7 cellular contexts compared by ENCODE assay signal in genomic region chr16:84603115-84603816, GRCh38. TPM values are rescaled to one million over a fixed set of nuclear protein-coding genes. Genes with fewer than 3 reads are reported as not detected.
DNase-seq lines count a peak whose midpoint lies in the region; ATAC-seq and TF ChIP-seq lines count a peak whose summit lies in the region.

No MANE protein-coding gene starts in this region.

- H3K4me1 Mint-ChIP-seq in stimulated activated naive CD8-positive, alpha-beta T cell treated with anti-CD3 and anti-CD28 coated beads, Interleukin-15, amount 100 ng/mL, for 72 hours, result peaks cover 96% of the 10 kb centered on the region

- H3K4me1 ChIP-seq in HCT116 (ENCODE audit: control insufficient read depth in 1 of 2, insufficient read depth in 2 of 2, low read length in 2 of 2), result peaks cover 42 to 63% of the 10 kb centered on the region in 2 experiments
- H3K4me1 ChIP-seq in SJCRH30, result peaks cover 33% of the 10 kb centered on the region
- peaks cover 21% of the 10 kb centered on the region for H3K4me1 ChIP-seq in mammary epithelial cell (ENCODE audit: insufficient read depth, low read length)

- H3K4me2 ChIP-seq in HCT116 (ENCODE audit: low read length) (peak overlapping the region; percentile 70), mammary epithelial cell (ENCODE audit: insufficient read depth, low read depth, low read length) (peak overlapping the region; percentile 75)

- dilution Hi-C loops in mammary epithelial cell (cut with HindIII; ENCODE audit: low sequenced_read_pairs), result no loop called here

- H3K9me2 ChIP-seq in HCT116 (ENCODE audit: insufficient read depth), result no peaks in the 10 kb centered on the region

- TF ChIP-seq POLR2A in HCT116 (IDR thresholded peaks at IDR 0.05; ENCODE audit: borderline replicate concordance, extremely low read depth, insufficient read depth, insufficient read length) (no peak), lower leg skin (IDR thresholded peaks at IDR 0.05) (no peak)

- H3K27ac ChIP-seq in HCT116 (ENCODE audit: low read depth, low read length) (peak overlapping the region; percentile 63), SJCRH30 (peak overlapping the region; percentile 31), mammary epithelial cell (ENCODE audit: insufficient read depth, low read depth, low read length) (peak overlapping the region; percentile 67)

- H3K79me2 ChIP-seq in HCT116 (ENCODE audit: insufficient read depth, low read length) (peaks cover 88% of the 10 kb centered on the region), mammary epithelial cell (ENCODE audit: insufficient read depth, low read length) (peaks cover 98% of the 10 kb centered on the region)

- peaks cover 4% of the 10 kb centered on the region; the same call in 1 of the 2 replicates for H4K20me1 ChIP-seq in HCT116 (ENCODE audit: insufficient read depth)
- no peaks in the 10 kb centered on the region for H4K20me1 ChIP-seq in mammary epithelial cell (ENCODE audit: insufficient read depth, low read length)

- no peaks in the 10 kb centered on the region for H3K27me3 Mint-ChIP-seq in stimulated activated naive CD8-positive, alpha-beta T cell treated with anti-CD3 and anti-CD28 coated beads, Interleukin-15, amount 100 ng/mL, for 72 hours

- H3K9me3 ChIP-seq in HCT116 (ENCODE audit: control insufficient read depth in 1 of 2, insufficient read depth in 1 of 2, low read depth in 1 of 2, low read length in 2 of 2), result no peaks in the 10 kb centered on the region
- 0 out of 2 replicates have a peak, but pooled peaks cover 3% of the 10 kb centered on the region for H3K9me3 ChIP-seq in SJCRH30 (replicated peaks)
- H3K9me3 ChIP-seq in mammary epithelial cell (replicated peaks; ENCODE audit: insufficient read depth, low read length), result no peaks in the 10 kb centered on the region

- no peak overlapping the region for H2AFZ ChIP-seq in HCT116 (ENCODE audit: low read depth, low read length, poor library complexity, severe bottlenecking)
- H2AFZ ChIP-seq in mammary epithelial cell (ENCODE audit: low read depth, low read length), result peak overlapping the region; percentile 20

- H3K9me3 Mint-ChIP-seq in stimulated activated naive CD8-positive, alpha-beta T cell treated with anti-CD3 and anti-CD28 coated beads, Interleukin-15, amount 100 ng/mL, for 72 hours, result no peaks in the 10 kb centered on the region

- WGBS in mammary epithelial cell (ENCODE audit: low coverage, missing lambda C conversion rate), result 51% methylated on average over 24 of the region's 24 CpGs
- WGBS in lower leg skin, 2 donors, result 47 to 54% methylated on average over 23 to 24 of the region's 24 CpGs

- in situ Hi-C loops in mammary epithelial cell (cut with MboI; ENCODE audit: low sequenced_read_pairs in 2 of 2), result no loop called here

- H3K27ac Mint-ChIP-seq in stimulated activated naive CD8-positive, alpha-beta T cell treated with anti-CD3 and anti-CD28 coated beads, Interleukin-15, amount 100 ng/mL, for 72 hours, result peak overlapping the region; percentile 83 to 84

- no peak for TF ChIP-seq RAD21 in HCT116 (IDR thresholded peaks at IDR 0.05; ENCODE audit: low read depth)

- H3K4me3 Mint-ChIP-seq in stimulated activated naive CD8-positive, alpha-beta T cell treated with anti-CD3 and anti-CD28 coated beads, Interleukin-15, amount 100 ng/mL, for 72 hours, result peak overlapping the region in 1 of 2 donors; percentile 77

- ATAC-seq in HCT116 (peak; percentile 81), HG03139 (IDR thresholded peaks at IDR 0.05; ENCODE audit: unreplicated experiment) (no peak)
- no peak for ATAC-seq in stimulated activated naive CD8-positive, alpha-beta T cell treated with anti-CD3 and anti-CD28 coated beads, Interleukin-15, amount 100 ng/mL, for 72 hours

- TF ChIP-seq CTCF in HCT116 (IDR thresholded peaks at IDR 0.05 in 2 of 3, conservative IDR thresholded peaks at IDR 0.05 in 1 of 3; ENCODE audit: borderline replicate concordance in 1 of 3, insufficient read depth in 1 of 3, low read depth in 2 of 3, low read length in 2 of 3) (no peak), mammary epithelial cell (conservative IDR thresholded peaks at IDR 0.05 in 1 of 2, IDR thresholded peaks at IDR 0.05 in 1 of 2; ENCODE audit: extremely low read depth in 1 of 2, insufficient read depth in 1 of 2, low read depth in 1 of 2, low read length in 2 of 2) (no peak), lower leg skin (IDR thresholded peaks at IDR 0.05) (no peak)

- CTCF ChIA-PET in HCT116 (lab: Charles Lee), result interaction anchor here (1.7 kb wide), 1 partner anchor 19 kb away, joined by 5 read pairs; no protein-coding TSS in a partner anchor
- CTCF ChIA-PET in mammary epithelial cell (lab: Charles Lee; ENCODE audit: low non-redundant PET), result no interaction called here

- RAD21 ChIA-PET in HCT116 (lab: Charles Lee; ENCODE audit: low non-redundant PET in 1 of 2, low total read pairs in 2 of 2, uncharacterized antibody in 2 of 2, unreplicated experiment in 2 of 2), result interaction anchor here in 1 of 2 experiments (0.6 kb wide), 1 partner anchor 38 kb away, joined by 3 read pairs; no protein-coding TSS in a partner anchor

- intact Hi-C loops in HCT116 (cut with micrococcal nuclease) (no loop called here), mammary epithelial cell (cut with micrococcal nuclease) (no loop called here), lower leg skin (cut with DNase I; ENCODE audit: low total_unique reads) (no loop called here)

- DNase-seq in HCT116 (ENCODE audit: low read depth, low spot score) (peak; percentile 55), SJCRH30 (peak; percentile 29 to 43), mammary epithelial cell (peak; percentile 89), lower leg skin (ENCODE audit: low spot score in 2 of 2) (peak; percentile 79 to 96), NCI-H2029 treated with DMSO at 0.1 percent for 48 hours (lab: John Stamatoyannopoulos, UW) (no peak)
- no peak for DNase-seq in stimulated activated naive CD8-positive, alpha-beta T cell treated with anti-CD3 and anti-CD28 coated beads, Interleukin-15, amount 100 ng/mL, for 72 hours

- peak overlapping the region; percentile 33 for H3K9ac ChIP-seq in HCT116 (ENCODE audit: low read length)
- H3K9ac ChIP-seq in mammary epithelial cell (ENCODE audit: insufficient read depth, low read length), result peak overlapping the region; percentile 28

- BruUV-seq in HCT116 (replicated peaks; lab: Mats Ljungman, UMichigan) (no TSS peak), mammary epithelial cell (replicated peaks; lab: Mats Ljungman, UMichigan) (no TSS peak)

- H3K4me3 ChIP-seq in HCT116 (replicated peaks in 1 of 2; ENCODE audit: low read depth in 1 of 2, low read length in 2 of 2), result peak overlapping the region; percentile 0 to 19; a peak in 3 of 4 replicates
- H3K4me3 ChIP-seq in SJCRH30, result no peak overlapping the region
- H3K4me3 ChIP-seq in mammary epithelial cell (replicated peaks in 1 of 3; ENCODE audit: insufficient read depth in 1 of 3, low read depth in 2 of 3, low read length in 3 of 3), result no peak overlapping the region
- no peak overlapping the region for H3K4me3 ChIP-seq in lower leg skin (ENCODE audit: low read depth, poor library complexity, severe bottlenecking)

- POLR2A ChIA-PET in HCT116 (lab: Charles Lee), result interaction anchor here (0.8 to 1.5 kb wide), 2 partner anchors 15 to 28 kb away, joined by 3 to 7 read pairs; partner anchors contain the start of gene COTL1

- H3K36me3 ChIP-seq in HCT116 (ENCODE audit: control insufficient read depth in 1 of 2, insufficient read depth in 2 of 2, low read length in 2 of 2) (no peaks in the 10 kb centered on the region; a peak in 1 of 4 replicates), SJCRH30 (no peaks in the 10 kb centered on the region), mammary epithelial cell (ENCODE audit: insufficient read depth, low read length) (peaks cover 2% of the 10 kb centered on the region)

- H3K27me3 ChIP-seq in HCT116 (ENCODE audit: insufficient read depth, low read length), result no peaks in the 10 kb centered on the region
- no peaks in the 10 kb centered on the region for H3K27me3 ChIP-seq in SJCRH30
- H3K27me3 ChIP-seq in mammary epithelial cell (ENCODE audit: insufficient read depth, low read length), result no peaks in the 10 kb centered on the region

TF ChIP-seq in HCT116, 20 proteins besides CTCF, POLR2A, EP300 and RAD21 (continues in another document):
- TF ChIP-seq SP1 (IDR thresholded peaks at IDR 0.05; ENCODE audit: low read depth) (no peak), TCF7L2 (IDR thresholded peaks at IDR 0.05; ENCODE audit: borderline replicate concordance, extremely low read depth, insufficient read depth, insufficient read length) (no peak), POLR2AphosphoS5 (IDR thresholded peaks at IDR 0.05; ENCODE audit: low read depth, low read length) (peak; percentile 44; the same call in 1 of the 2 replicates), EGR1 (IDR thresholded peaks at IDR 0.05; ENCODE audit: low read depth) (no peak), ZFX (IDR thresholded peaks at IDR 0.05) (no peak), FOSL1 (IDR thresholded peaks at IDR 0.05; ENCODE audit: low read depth) (peak; percentile 82), CBX3 (IDR thresholded peaks at IDR 0.05; ENCODE audit: low read depth) (peak; percentile 42; the same call in 1 of the 2 replicates), ELF1 (IDR thresholded peaks at IDR 0.05; ENCODE audit: borderline replicate concordance, low read depth) (no peak), CEBPB (IDR thresholded peaks at IDR 0.05; ENCODE audit: low read depth) (peak; percentile 63; the same call in 1 of the 2 replicates)

RNA-seq across cellular contexts. Expression of gene COTL1, which starts 14.6 kb away (rescaled TPM):
- total RNA-seq in HCT116 (2021; ENCODE audit: unreplicated experiment), result 276 TPM
- 173 and 223 TPM in 2 replicates for polyA plus RNA-seq in HCT116 (2012)
- 24.8 and 25.8 TPM in 2 replicates for total RNA-seq in SJCRH30 (2014; rRNA removed; shearing (Covaris generic))
- 100 to 1,000 TPM in 1 of 2 donors, 10 to 100 TPM in 1; 79.2 to 202 TPM for total RNA-seq in mammary epithelial cell
- 190 TPM for polyA plus RNA-seq in mammary epithelial cell
- polyA minus RNA-seq in mammary epithelial cell, result 217 TPM
- 10 to 100 TPM in 2 of 4 donors, 1 to 10 TPM in 2; 6.5 to 25.7 (median 9.8) TPM for total RNA-seq in lower leg skin

RNA-seq across cellular contexts. Expression of gene KLHL36, which starts 45.0 kb away (rescaled TPM):
- 79.0 TPM for total RNA-seq in HCT116 (2021; ENCODE audit: unreplicated experiment)
- polyA plus RNA-seq in HCT116 (2012), result 43.7 and 54.3 TPM in 2 replicates
- total RNA-seq in SJCRH30 (2014; rRNA removed; shearing (Covaris generic)), result 9.5 and 10.1 TPM in 2 replicates
- total RNA-seq in mammary epithelial cell, result 100 to 1,000 TPM in 1 of 2 donors, 10 to 100 TPM in 1; 52.9 to 103 TPM
- polyA plus RNA-seq in mammary epithelial cell, result 38.8 TPM
- 35.9 TPM for polyA minus RNA-seq in mammary epithelial cell
- 10 to 100 TPM; 49.0 to 73.0 (median 65.8) TPM for total RNA-seq in lower leg skin

Comparison
In these comparisons a context has a peak if more than half of its experiments do, and no peak if none do; other contexts are left out.
1. DNase-seq: peak in HCT116 (single experiment), SJCRH30 (2 of 2), mammary epithelial cell (single experiment) and lower leg skin (2 of 2); none in stimulated activated naive CD8-positive, alpha-beta T cell treated with anti-CD3 and anti-CD28 coated beads, Interleukin-15, amount 100 ng/mL, for 72 hours (0 of 2) and NCI-H2029 treated with DMSO at 0.1 percent for 48 hours (single experiment).
2. H3K4me3 ChIP-seq: peak in HCT116 (2 of 2); none in SJCRH30 (single experiment), mammary epithelial cell (0 of 3) and lower leg skin (single experiment).
3. Peak in every context shown above with its lines, with median percentiles within 50 percentile points of each other: H3K27ac ChIP-seq.